In genomic region chr17:57697891-57698708, GRCh38 we compare ENCODE assay signal across 13 cellular contexts. TPM values are rescaled to one million over a fixed set of nuclear protein-coding genes. Genes with fewer than 3 reads are reported as not detected.
DNase-seq lines count a peak whose midpoint lies in the region; ATAC-seq and TF ChIP-seq lines count a peak whose summit lies in the region.
"Had no signal": no experiment of that assay in that cellular context is flagged by ENCODE, and none has a peak within 500 bp of the region (broad histone marks: within the 10 kb centered on the region; RNA-seq: fewer than 3 reads in every experiment).

No MANE protein-coding gene starts in this region.

- H3K27me3 ChIP-seq in endodermal cell (ENCODE audit: control insufficient read depth, insufficient read depth, low read length, poor library complexity, severe bottlenecking): no peaks in the 10 kb centered on the region
- H3K27me3 ChIP-seq: upper lobe of left lung had no signal

- no peaks in the 10 kb centered on the region for H3K27me3 Mint-ChIP-seq in endodermal cell (ENCODE audit: insufficient read depth)
- H3K27me3 Mint-ChIP-seq in activated T-helper 2 cell treated with anti-CD3 and anti-CD28 coated beads, Interferon-gamma antibody, Interleukin-2, Interleukin-4, amounts not matched to agents 10 μg/mL and 5 μg/mL and 100 μg/mL, durations not matched to agents 14 hours and 24 hours and 36 hours (ENCODE audit: low read depth): no peaks in the 10 kb centered on the region

- ATAC-seq in HG03378 (IDR thresholded peaks at IDR 0.05; ENCODE audit: unreplicated experiment): no peak

- peak overlapping the region; percentile 75 for H3K27ac ChIP-seq in endodermal cell (ENCODE audit: low read depth, low read length)
- H3K27ac ChIP-seq: upper lobe of left lung had no signal

- no peak overlapping the region for H3K9ac ChIP-seq in endodermal cell (ENCODE audit: extremely low read depth, low read length, poor library complexity, severe bottlenecking)

- no peak overlapping the region for H3K27ac Mint-ChIP-seq in endodermal cell
- no peak overlapping the region for H3K27ac Mint-ChIP-seq in activated T-helper 2 cell treated with anti-CD3 and anti-CD28 coated beads, Interferon-gamma antibody, Interleukin-2, Interleukin-4, amounts not matched to agents 10 μg/mL and 5 μg/mL and 100 μg/mL, durations not matched to agents 14 hours and 24 hours and 36 hours
- H3K27ac Mint-ChIP-seq: mesothelial cell of epicardium had no signal

- H3K9me3 ChIP-seq in endodermal cell (ENCODE audit: control insufficient read depth, low read length): peaks cover 5% of the 10 kb centered on the region
- H3K9me3 ChIP-seq: upper lobe of left lung had no signal

- DNase-seq in activated T-cell treated with anti-CD3 and anti-CD28 coated beads for 24 hours (ENCODE audit: low read depth) (peak; percentile 4), activated T-cell treated with anti-CD3 and anti-CD28 coated beads for 4 hours (no peak), NCI-H187 (lab: John Stamatoyannopoulos, UW) (peak; percentile 50 to 62), endodermal cell (peak; percentile 64), T-helper 1 cell (no peak)
- peak; percentile 17 for DNase-seq in stimulated activated CD8-positive, alpha-beta memory T cell treated with anti-CD3 and anti-CD28 coated beads, Interleukin-12 subunit alpha, Interleukin-12 subunit beta, amount 100 ng/mL, for 4 hours (ENCODE audit: low read depth)
- DNase-seq in activated T-helper 2 cell treated with anti-CD3 and anti-CD28 coated beads, Interferon-gamma antibody, Interleukin-2, Interleukin-4, amounts not matched to agents 10 μg/mL and 5 μg/mL and 100 μg/mL, durations not matched to agents 14 hours and 24 hours and 36 hours (ENCODE audit: low spot score): no peak
- DNase-seq: AML-193, IMR-90, upper lobe of left lung had no signal

- H3K4me1 ChIP-seq in endodermal cell (ENCODE audit: control insufficient read depth, insufficient read depth, low read length): no peaks in the 10 kb centered on the region
- H3K4me1 ChIP-seq: upper lobe of left lung had no signal

- TF ChIP-seq CTCF in endodermal cell (conservative IDR thresholded peaks at IDR 0.05): no peak

- peaks cover 7% of the 10 kb centered on the region for H3K9me3 Mint-ChIP-seq in endodermal cell
- H3K9me3 Mint-ChIP-seq in activated T-helper 2 cell treated with anti-CD3 and anti-CD28 coated beads, Interferon-gamma antibody, Interleukin-2, Interleukin-4, amounts not matched to agents 10 μg/mL and 5 μg/mL and 100 μg/mL, durations not matched to agents 14 hours and 24 hours and 36 hours: peaks cover 15% of the 10 kb centered on the region

- intact Hi-C loops in activated T-helper 2 cell treated with anti-CD3 and anti-CD28 coated beads, Interferon-gamma antibody, Interleukin-2, Interleukin-4, amounts not matched to agents 10 μg/mL and 5 μg/mL and 100 μg/mL, durations not matched to agents 14 hours and 24 hours and 36 hours (cut with micrococcal nuclease): no loop called here

- H3K4me1 Mint-ChIP-seq in endodermal cell: no peaks in the 10 kb centered on the region
- H3K4me1 Mint-ChIP-seq in activated T-helper 2 cell treated with anti-CD3 and anti-CD28 coated beads, Interferon-gamma antibody, Interleukin-2, Interleukin-4, amounts not matched to agents 10 μg/mL and 5 μg/mL and 100 μg/mL, durations not matched to agents 14 hours and 24 hours and 36 hours (ENCODE audit: low read depth): peaks cover 4% of the 10 kb centered on the region

- no peak overlapping the region for H3K4me3 Mint-ChIP-seq in endodermal cell
- no peak overlapping the region for H3K4me3 Mint-ChIP-seq in activated T-helper 2 cell treated with anti-CD3 and anti-CD28 coated beads, Interferon-gamma antibody, Interleukin-2, Interleukin-4, amounts not matched to agents 10 μg/mL and 5 μg/mL and 100 μg/mL, durations not matched to agents 14 hours and 24 hours and 36 hours (ENCODE audit: low read depth)
- H3K4me3 Mint-ChIP-seq: mesothelial cell of epicardium had no signal

- no peaks in the 10 kb centered on the region for H3K36me3 ChIP-seq in endodermal cell (ENCODE audit: control insufficient read depth, insufficient read depth, low read length)
- H3K36me3 ChIP-seq: upper lobe of left lung had no signal

- H3K4me3 ChIP-seq in endodermal cell (ENCODE audit: low read length): no peak overlapping the region
- H3K4me3 ChIP-seq: upper lobe of left lung had no signal

- no peaks in the 10 kb centered on the region for H3K36me3 Mint-ChIP-seq in endodermal cell (ENCODE audit: low read depth)
- peaks cover 4% of the 10 kb centered on the region for H3K36me3 Mint-ChIP-seq in activated T-helper 2 cell treated with anti-CD3 and anti-CD28 coated beads, Interferon-gamma antibody, Interleukin-2, Interleukin-4, amounts not matched to agents 10 μg/mL and 5 μg/mL and 100 μg/mL, durations not matched to agents 14 hours and 24 hours and 36 hours (ENCODE audit: low read depth)

- 76 to 92% methylated on average over 6 to 12 of the region's 12 CpGs for WGBS in endodermal cell (ENCODE audit: insufficient coverage in 1 of 2, insufficient read length in 1 of 2), 2 experiments

RNA-seq across cellular contexts. Expression of gene CCDC182, which starts 47.0 kb away (rescaled TPM):
- under 1 TPM in 1 of 2 donors, not detected in 1; 0.33 TPM for total RNA-seq in endodermal cell
- polyA plus RNA-seq in endodermal cell (2013, experiment 1 of 2): not detected
- polyA plus RNA-seq in endodermal cell (2013, experiment 2 of 2): not detected
- not detected in 2 replicates for total RNA-seq in activated T-helper 2 cell treated with anti-CD3 and anti-CD28 coated beads, Interferon-gamma antibody, Interleukin-2, Interleukin-4, amounts not matched to agents 10 μg/mL and 5 μg/mL and 100 μg/mL, durations not matched to agents 14 hours and 24 hours and 36 hours
- total RNA-seq: IMR-90, mesothelial cell of epicardium, renal cortical epithelial cell, upper lobe of left lung had no signal
- polyA plus RNA-seq: IMR-90 had no signal

Comparison
In these comparisons a context has a peak if more than half of its experiments do, and no peak if none do; other contexts are left out.
1. DNase-seq: peak in activated T-cell treated with anti-CD3 and anti-CD28 coated beads for 24 hours (single experiment), NCI-H187 (2 of 2), endodermal cell (single experiment) and stimulated activated CD8-positive, alpha-beta memory T cell treated with anti-CD3 and anti-CD28 coated beads, Interleukin-12 subunit alpha, Interleukin-12 subunit beta, amount 100 ng/mL, for 4 hours (single experiment); none in activated T-cell treated with anti-CD3 and anti-CD28 coated beads for 4 hours (single experiment), activated T-helper 2 cell treated with anti-CD3 and anti-CD28 coated beads, Interferon-gamma antibody, Interleukin-2, Interleukin-4, amounts not matched to agents 10 μg/mL and 5 μg/mL and 100 μg/mL, durations not matched to agents 14 hours and 24 hours and 36 hours (single experiment) and T-helper 1 cell (0 of 5).